1 cellular context compared by ENCODE assay signal in genomic region chr5:163455406-163455805, GRCh38.
A peak's percentile ranks its signal among the peaks of the same experiment; 100 is the strongest.
TF ChIP-seq lines count a peak whose summit lies in the region.
"Not testable (repeated sequence)": the region's sequence is repeated elsewhere in the genome, so short reads cannot be mapped to it uniquely, and the experiment has no call there.

No MANE protein-coding gene starts in this region.

TF ChIP-seq in K562, 482 proteins besides CTCF, POLR2A, EP300 and RAD21:
- TF ChIP-seq ZBTB33 (CRISPR knock-in tag; IDR thresholded peaks at IDR 0.05), result peak; percentile 84
- TF ChIP-seq CHAMP1 (IDR thresholded peaks at IDR 0.05), result 0 out of 2 replicates have a peak, but pooled peaks have one; percentile 72
- TF ChIP-seq MYBL2 (IDR thresholded peaks at IDR 0.05; ENCODE audit: low read depth), result 0 out of 2 replicates have a peak, but pooled peaks have one; percentile 43
- not testable (repeated sequence) for TF ChIP-seq MYBL2 (CRISPR knock-in tag; IDR thresholded peaks at IDR 0.05; ENCODE audit: borderline replicate concordance)
TF ChIP-seq in K562: peak in this region for 3; not testable (repeated sequence) for 479.
